In genomic region chr2:37919631-37920032, GRCh38 we compare ENCODE assay signal across 20 cellular contexts. TPM values are rescaled to one million over a fixed set of nuclear protein-coding genes. Genes with fewer than 3 reads are reported as not detected.
DNase-seq lines count a peak whose midpoint lies in the region; ATAC-seq and TF ChIP-seq lines count a peak whose summit lies in the region.
"Had no signal": no experiment of that assay in that cellular context is flagged by ENCODE, and none has a peak within 500 bp of the region (broad histone marks: within the 10 kb centered on the region; RNA-seq: fewer than 3 reads in every experiment).

No MANE protein-coding gene starts in this region.

- TF ChIP-seq CTCF in colonic mucosa (IDR thresholded peaks at IDR 0.05) = no peak
- no peak for TF ChIP-seq CTCF in spleen (IDR thresholded peaks at IDR 0.05 in 8 of 11, conservative IDR thresholded peaks at IDR 0.05 in 3 of 11)
- TF ChIP-seq CTCF in upper lobe of left lung (IDR thresholded peaks at IDR 0.05) = no peak

- no peak overlapping the region for H3K4me3 ChIP-seq in colonic mucosa
- H3K4me3 ChIP-seq in spleen = no peak overlapping the region
- no peak overlapping the region for H3K4me3 ChIP-seq in upper lobe of left lung
- H3K4me3 ChIP-seq: BLaER1 treated with 17β-estradiol and CSF1 and Interleukin-3, amounts not matched to agents 10 nM and 100 nM; lung; SJSA1; stomach had no signal

- H3K4me1 ChIP-seq in colonic mucosa (peaks cover 11% of the 10 kb centered on the region), spleen (peaks cover 0 to 27% (median 15%) of the 10 kb centered on the region in 6 donors), upper lobe of left lung (peaks cover 13 to 22% (median 16%) of the 10 kb centered on the region in 4 donors)

- intact Hi-C loops in colonic mucosa (cut with DNase I) (no loop called here), spleen (cut with DNase I; ENCODE audit: low total_unique reads) (no loop called here)

- H3K27me3 ChIP-seq in colonic mucosa (no peaks in the 10 kb centered on the region), spleen (replicated peaks in 1 of 7) (no peaks in the 10 kb centered on the region), upper lobe of left lung (no peaks in the 10 kb centered on the region)
- H3K27me3 ChIP-seq: BLaER1 treated with 17β-estradiol and CSF1 and Interleukin-3, amounts not matched to agents 10 nM and 100 nM; SJSA1; stomach had no signal

- no peak for ATAC-seq in upper lobe of left lung (ENCODE audit: low FRiP score in 2 of 2)
- ATAC-seq: activated naive CD8-positive, alpha-beta T cell treated with anti-CD3 and anti-CD28 coated beads, Interleukin-2, amount 50 U/mL, for 24 hours had no signal

- H3K36me3 ChIP-seq in colonic mucosa (no peaks in the 10 kb centered on the region), spleen (no peaks in the 10 kb centered on the region), upper lobe of left lung (no peaks in the 10 kb centered on the region)
- H3K36me3 ChIP-seq: BLaER1 treated with 17β-estradiol and CSF1 and Interleukin-3, amounts not matched to agents 10 nM and 100 nM; SJSA1; stomach had no signal

- H3K27ac ChIP-seq in colonic mucosa = peak overlapping the region; percentile 15
- H3K27ac ChIP-seq in spleen = peak overlapping the region; percentile 20 to 92 (median 70)
- peak overlapping the region in 1 of 4 donors; percentile 10 for H3K27ac ChIP-seq in upper lobe of left lung
- H3K27ac ChIP-seq: BLaER1 treated with 17β-estradiol and CSF1 and Interleukin-3, amounts not matched to agents 10 nM and 100 nM; stomach had no signal

- TF ChIP-seq EP300 in upper lobe of left lung (IDR thresholded peaks at IDR 0.05) = no peak

- no peak for TF ChIP-seq POLR2A in spleen (IDR thresholded peaks at IDR 0.05)
- no peak for TF ChIP-seq POLR2A in upper lobe of left lung (IDR thresholded peaks at IDR 0.05)

- DNase-seq in NCI-H748 (lab: John Stamatoyannopoulos, UW; ENCODE audit: unreplicated experiment) = peak; percentile 7
- no peak for DNase-seq in NCI-H748 treated with DMSO at 0.1 percent for 48 hours (lab: John Stamatoyannopoulos, UW)
- peak; percentile 54 for DNase-seq in colonic mucosa
- DNase-seq in left kidney (ENCODE audit: low read depth, low spot score) = peak; percentile 28
- no peak for DNase-seq in spleen
- no peak for DNase-seq in upper lobe of left lung
- no peak for DNase-seq in AG20443 (ENCODE audit: low spot score)
- DNase-seq in activated CD4-positive, alpha-beta T cell treated with anti-CD3 and anti-CD28 coated beads, Interleukin-2, amount 50 U/mL, for 1 hour = no peak
- DNase-seq: 8988T; activated CD4-positive, alpha-beta T cell treated with anti-CD3 and anti-CD28 coated beads for 1 hour; activated naive CD8-positive, alpha-beta T cell treated with anti-CD3 and anti-CD28 coated beads, Interleukin-2, amount 50 U/mL, for 24 hours; Karpas-422; naive B cell; NCI-H1092; NCI-H526; stimulated activated CD4-positive, alpha-beta T cell treated with anti-CD3 and anti-CD28 coated beads, Interleukin-2, amount 100 ng/mL, for 24 hours; stomach had no signal

- H3K9ac ChIP-seq in colonic mucosa (ENCODE audit: low read depth in 2 of 2, low read length in 2 of 2) = no peak overlapping the region
- H3K9ac ChIP-seq: BLaER1 treated with 17β-estradiol and CSF1 and Interleukin-3, amounts not matched to agents 10 nM and 100 nM had no signal

- H3K9me3 ChIP-seq in colonic mucosa (no peaks in the 10 kb centered on the region), spleen (no peaks in the 10 kb centered on the region), upper lobe of left lung (no peaks in the 10 kb centered on the region)
- H3K9me3 ChIP-seq: BLaER1 treated with 17β-estradiol and CSF1 and Interleukin-3, amounts not matched to agents 10 nM and 100 nM; SJSA1; stomach had no signal

- WGBS in spleen, 5 donors = 59 to 84% (median 71%) methylated on average over 2 of the region's 2 CpGs
- 77% methylated on average over 2 of the region's 2 CpGs; no CpG with 5 or more reads in 1 of the 2 donors for WGBS in upper lobe of left lung, 2 donors

RNA-seq across cellular contexts. Expression of gene RMDN2, which starts 5.5 kb away (rescaled TPM):
- total RNA-seq in colonic mucosa (10 to 100 TPM; 19.8 to 26.5 TPM), spleen (10 to 100 TPM; 22.1 to 57.1 (median 34.3) TPM), upper lobe of left lung (10 to 100 TPM in 5 of 6 donors, 1 to 10 TPM in 1; 9.3 to 31.9 (median 17.0) TPM)
- 10 to 100 TPM; 10.8 to 18.3 (median 12.9) TPM for polyA plus RNA-seq in spleen

Comparison
In these comparisons a context has a peak if more than half of its experiments do, and no peak if none do; other contexts are left out.
1. DNase-seq: peak in NCI-H748 (single experiment), colonic mucosa (single experiment) and left kidney (single experiment); none in NCI-H748 treated with DMSO at 0.1 percent for 48 hours (single experiment), spleen (single experiment), upper lobe of left lung (0 of 2), AG20443 (single experiment) and activated CD4-positive, alpha-beta T cell treated with anti-CD3 and anti-CD28 coated beads, Interleukin-2, amount 50 U/mL, for 1 hour (single experiment).